Comparison of ENCODE assay signal across 8 cellular contexts in the genomic region with DNA sequence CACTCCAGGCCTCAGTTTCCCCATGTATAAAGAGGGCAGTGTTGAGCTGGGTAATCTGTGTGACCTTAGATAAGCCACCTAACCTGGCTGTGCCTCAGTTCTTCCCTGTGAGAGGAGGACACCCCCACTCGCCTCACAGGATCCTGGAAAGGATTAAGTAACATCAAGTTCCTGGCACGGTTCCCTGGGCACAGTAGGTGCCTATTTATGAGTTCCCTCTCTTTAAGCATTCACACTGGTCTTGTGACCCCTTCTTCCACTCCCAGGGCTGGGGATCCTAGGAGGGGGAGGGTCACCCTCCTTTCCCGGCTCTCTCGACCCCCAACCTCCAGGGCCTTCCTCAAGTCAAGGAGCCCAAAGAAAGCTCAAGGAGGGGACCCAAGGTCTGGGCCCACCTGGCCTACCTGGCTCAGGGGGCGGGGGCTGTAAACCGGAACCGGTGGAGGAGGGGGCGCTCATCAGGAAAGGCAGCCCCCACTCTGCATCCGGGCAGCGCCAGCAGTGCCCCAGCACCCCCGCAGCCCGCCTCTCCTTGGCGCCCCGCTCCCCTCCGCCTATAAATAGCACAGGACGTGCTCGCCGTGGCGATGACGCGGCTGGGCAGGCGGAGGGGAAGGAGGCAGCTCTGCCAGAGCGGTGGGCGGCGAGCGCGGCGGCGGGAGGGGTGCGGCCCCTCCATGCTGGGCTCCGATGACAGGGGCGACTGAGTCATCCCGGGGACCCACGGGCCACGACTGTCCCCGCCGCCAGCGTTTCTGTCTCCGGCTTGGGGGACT.
DNase-seq lines count a peak whose midpoint lies in the region; ATAC-seq lines count a peak whose summit lies in the region.

No MANE protein-coding gene starts in this region.

- DNase-seq in SIG-M5 treated with dmso at 0.1 percent for 504 hours (lab: John Stamatoyannopoulos, UW; ENCODE audit: unreplicated experiment), result peak; percentile 29
- no peak for DNase-seq in SIG-M5 (lab: John Stamatoyannopoulos, UW)
- peak; percentile 60 to 74 for DNase-seq in activated CD8-positive, alpha-beta memory T cell treated with anti-CD3 and anti-CD28 coated beads for 1 hour (ENCODE audit: extremely low read depth in 1 of 2, low read depth in 1 of 2)
- DNase-seq in effector CD8-positive, alpha-beta T cell (lab: John Stamatoyannopoulos, UW), result peak; percentile 68
- peak; percentile 16 for DNase-seq in middle frontal gyrus (ENCODE audit: extremely low spot score, low spot score)
- peak; percentile 70 to 74 for DNase-seq in stimulated activated CD8-positive, alpha-beta memory T cell treated with anti-CD3 and anti-CD28 coated beads, Interleukin-15, amount 100 ng/mL, for 48 hours (ENCODE audit: low read depth in 2 of 2)

- ATAC-seq in GM21717 (IDR thresholded peaks at IDR 0.05; ENCODE audit: unreplicated experiment) (no peak), GM19035 (IDR thresholded peaks at IDR 0.05; ENCODE audit: unreplicated experiment) (no peak)
